22 cellular contexts compared by ENCODE assay signal in the genomic region with DNA sequence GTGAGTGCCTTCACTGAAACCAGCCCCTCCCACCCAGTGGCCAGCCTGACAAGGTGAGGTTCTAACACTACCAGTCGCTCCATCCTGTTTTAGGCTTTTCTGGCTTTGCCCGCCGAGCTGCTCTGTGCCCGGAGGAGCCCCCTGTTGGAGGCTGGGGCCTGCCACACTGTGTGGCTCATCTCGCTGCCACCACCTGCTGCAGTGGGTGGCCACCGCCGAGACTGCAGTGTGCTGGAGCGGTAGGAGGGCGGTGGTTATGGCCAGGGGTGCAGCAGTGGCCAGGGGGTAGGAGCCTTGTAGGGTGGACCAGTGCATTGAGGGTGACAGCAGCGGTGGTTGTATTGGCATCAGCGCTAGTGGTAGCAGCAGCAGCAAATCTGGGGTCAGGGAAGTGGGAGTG.
"Had no signal": no experiment of that assay in that cellular context is flagged by ENCODE, and none has a peak within 500 bp of the region (broad histone marks: within the 10 kb centered on the region; RNA-seq: fewer than 3 reads in every experiment).

No MANE protein-coding gene starts in this region.

- DNase-seq: activated CD4-positive, alpha-beta T cell treated with anti-CD3 and anti-CD28 coated beads, Interleukin-2, amount 10 ng/mL, durations not matched to agents 7 days and 5 days; activated CD4-positive, CD25-positive, alpha-beta regulatory T cell treated with anti-CD3 and anti-CD28 coated beads, Interleukin-2, amount 50 U/mL, for 72 hours; activated CD8-positive, alpha-beta memory T cell treated with anti-CD3 and anti-CD28 coated beads, Interleukin-2, amount 10 ng/mL, durations not matched to agents 7 days and 5 days; activated CD8-positive, alpha-beta T cell treated with anti-CD3 and anti-CD28 coated beads for 36 hours; activated gamma-delta T cell; activated naive CD4-positive, alpha-beta T cell treated with anti-CD3 and anti-CD28 coated beads, Interleukin-2, amount 50 U/mL, for 16 hours; activated T-cell treated with anti-CD3 and anti-CD28 coated beads for 4 hours; effector memory CD4-positive, alpha-beta T cell; glutamatergic neuron; midbrain; nucleus accumbens; stimulated activated CD4-positive, alpha-beta T cell treated with anti-CD3 and anti-CD28 coated beads, Interleukin-4, amount 100 ng/mL, for 24 hours; substantia nigra; thyroid gland had no signal

- H3K4me3 ChIP-seq: esophagus muscularis mucosa, hepatocyte, thyroid gland had no signal

- H3K4me3 Mint-ChIP-seq: activated CD4-positive, alpha-beta T cell treated with anti-CD3 and anti-CD28 coated beads, Interleukin-2, amount 10 ng/mL, durations not matched to agents 7 days and 5 days; activated CD8-positive, alpha-beta memory T cell treated with anti-CD3 and anti-CD28 coated beads, Interleukin-2, amount 10 ng/mL, durations not matched to agents 7 days and 5 days; activated CD8-positive, alpha-beta T cell treated with anti-CD3 and anti-CD28 coated beads for 36 hours; central memory CD8-positive, alpha-beta T cell; nephron; stimulated activated naive CD8-positive, alpha-beta T cell treated with anti-CD3 and anti-CD28 coated beads, Interleukin-15, Interleukin-2, amounts not matched to agents 100 ng/mL and 50 ng/mL, for 24 hours had no signal

- H3K36me3 Mint-ChIP-seq: activated CD8-positive, alpha-beta memory T cell treated with anti-CD3 and anti-CD28 coated beads, Interleukin-2, amount 10 ng/mL, durations not matched to agents 7 days and 5 days had no signal

- H2AFZ ChIP-seq: hepatocyte, parathyroid adenoma had no signal

- H3K27me3 ChIP-seq: esophagus muscularis mucosa, hepatocyte, thyroid gland had no signal

- H3K9me3 ChIP-seq: esophagus muscularis mucosa, thyroid gland had no signal

- H3K9me3 Mint-ChIP-seq: activated CD4-positive, alpha-beta T cell treated with anti-CD3 and anti-CD28 coated beads, Interleukin-2, amount 10 ng/mL, durations not matched to agents 7 days and 5 days; activated CD8-positive, alpha-beta T cell treated with anti-CD3 and anti-CD28 coated beads for 36 hours; central memory CD8-positive, alpha-beta T cell; stimulated activated naive CD8-positive, alpha-beta T cell treated with anti-CD3 and anti-CD28 coated beads, Interleukin-15, Interleukin-2, amounts not matched to agents 100 ng/mL and 50 ng/mL, for 24 hours had no signal

- H3K27ac ChIP-seq: esophagus muscularis mucosa, hepatocyte, parathyroid adenoma, thyroid gland, VCaP had no signal

- H3K36me3 ChIP-seq: esophagus muscularis mucosa, thyroid gland had no signal

- H3K79me2 ChIP-seq: parathyroid adenoma had no signal

- H3K9ac ChIP-seq: parathyroid adenoma had no signal

- H3K4me1 Mint-ChIP-seq: activated CD4-positive, alpha-beta T cell treated with anti-CD3 and anti-CD28 coated beads, Interleukin-2, amount 10 ng/mL, durations not matched to agents 7 days and 5 days; central memory CD8-positive, alpha-beta T cell; nephron had no signal

- H3K27ac Mint-ChIP-seq: activated CD4-positive, alpha-beta T cell treated with anti-CD3 and anti-CD28 coated beads, Interleukin-2, amount 10 ng/mL, durations not matched to agents 7 days and 5 days; activated CD8-positive, alpha-beta memory T cell treated with anti-CD3 and anti-CD28 coated beads, Interleukin-2, amount 10 ng/mL, durations not matched to agents 7 days and 5 days; activated CD8-positive, alpha-beta T cell treated with anti-CD3 and anti-CD28 coated beads for 36 hours; nephron; stimulated activated naive CD8-positive, alpha-beta T cell treated with anti-CD3 and anti-CD28 coated beads, Interleukin-15, Interleukin-2, amounts not matched to agents 100 ng/mL and 50 ng/mL, for 24 hours had no signal

- ATAC-seq: activated CD8-positive, alpha-beta memory T cell treated with anti-CD3 and anti-CD28 coated beads, Interleukin-2, amount 10 ng/mL, durations not matched to agents 7 days and 5 days; activated CD8-positive, alpha-beta T cell treated with anti-CD3 and anti-CD28 coated beads for 36 hours; right cardiac atrium had no signal

- H3K4me2 ChIP-seq: hepatocyte had no signal

- H3K4me1 ChIP-seq: esophagus muscularis mucosa, parathyroid adenoma, thyroid gland had no signal
